ENCODE assay signal across 30 cellular contexts in the genomic region with DNA sequence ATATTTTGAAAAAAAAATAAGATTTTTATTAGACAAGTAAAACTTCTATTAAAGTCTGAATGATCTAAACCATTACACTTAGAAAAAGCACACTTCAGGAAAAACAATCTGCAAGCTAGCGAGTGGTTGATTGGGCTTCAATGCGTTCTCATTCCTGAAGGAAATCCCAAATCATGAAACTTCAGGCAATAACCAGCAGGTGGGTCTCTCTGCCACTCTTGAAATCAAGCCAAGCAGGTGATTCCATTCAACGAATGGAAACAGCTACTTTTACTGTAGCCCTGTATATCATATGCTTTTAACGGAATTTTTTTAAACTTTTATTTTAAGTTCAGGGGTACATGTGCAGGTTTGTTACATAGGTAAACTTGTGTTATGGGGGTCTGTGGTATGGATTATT.
DNase-seq lines count a peak whose midpoint lies in the region; ATAC-seq and TF ChIP-seq lines count a peak whose summit lies in the region.
"Had no signal": no experiment of that assay in that cellular context is flagged by ENCODE, and none has a peak within 500 bp of the region (broad histone marks: within the 10 kb centered on the region; RNA-seq: fewer than 3 reads in every experiment).

No MANE protein-coding gene starts in this region.

- no peak overlapping the region for H2BK12ac ChIP-seq in neuronal stem cell (ENCODE audit: low read length)

- H4K8ac ChIP-seq in neuronal stem cell (ENCODE audit: low read depth, low read length): no peak overlapping the region

- H4K91ac ChIP-seq in neuronal stem cell (ENCODE audit: low read depth, low read length, poor library complexity): no peak overlapping the region

- DNase-seq in NCI-H1417 (lab: John Stamatoyannopoulos, UW) (peak; percentile 3 to 82 (median 57)), NCI-H1417 treated with DMSO at 0.1 percent for 48 hours (lab: John Stamatoyannopoulos, UW) (no peak), HT-29 (ENCODE audit: low spot score) (peak; percentile 42), WTC11 (ENCODE audit: low spot score) (peak; percentile 21), neuronal stem cell (ENCODE audit: low spot score) (peak; percentile 17), D341Med (ENCODE audit: low spot score) (no peak), ACHN (no peak), Ammon's horn (ENCODE audit: low spot score) (no peak)
- DNase-seq: activated CD4-positive, alpha-beta T cell treated with anti-CD3 and anti-CD28 coated beads for 4 hours; activated effector memory CD4-positive, alpha-beta T cell treated with Interleukin-2 at 50 U/mL for 16 hours; activated naive CD8-positive, alpha-beta T cell treated with anti-CD3 and anti-CD28 coated beads, Interleukin-2, amount 10 ng/mL, durations not matched to agents 7 days and 5 days; activated T-cell treated with anti-CD3 and anti-CD28 coated beads for 4 hours; AML-193; CD8-positive, alpha-beta T cell; colonic mucosa; effector memory CD4-positive, alpha-beta T cell; heart left ventricle; KG1; mammary epithelial cell; MG63; NCI-H1436; NCI-H524 treated with DMSO at 0.1 percent for 48 hours; SK-N-SH; stimulated activated naive CD4-positive, alpha-beta T cell; testis; uterus had no signal

- H3K79me1 ChIP-seq in neuronal stem cell (ENCODE audit: low read depth, low read length): no peaks in the 10 kb centered on the region

- no peak overlapping the region for H3K9ac ChIP-seq in neuronal stem cell (ENCODE audit: low read depth, low read length, poor library complexity)
- H3K9ac ChIP-seq: SK-N-SH had no signal

- WGBS in neuronal stem cell (ENCODE audit: extremely low coverage in 2 of 2, insufficient read length in 2 of 2, insufficient replicate concordance in 1 of 2), 2 donors: no CpG with 5 or more reads among the region's 4 CpGs

- no peaks in the 10 kb centered on the region for H3K27me3 Mint-ChIP-seq in WTC11 (ENCODE audit: low read depth)

- H3K4me1 ChIP-seq in neuronal stem cell (ENCODE audit: control insufficient read depth in 2 of 2, insufficient read depth in 1 of 2, low read depth in 1 of 2, low read length in 2 of 2): peaks cover 0 to 4% of the 10 kb centered on the region in 2 donors
- H3K4me1 ChIP-seq: ascending aorta, colonic mucosa, heart left ventricle, prostate gland, testis, uterus had no signal

- peaks cover 40% of the 10 kb centered on the region for H3K4me1 Mint-ChIP-seq in WTC11
- H3K4me1 Mint-ChIP-seq: activated naive CD8-positive, alpha-beta T cell treated with anti-CD3 and anti-CD28 coated beads, Interleukin-2, amount 10 ng/mL, durations not matched to agents 7 days and 5 days had no signal

- no peak overlapping the region for H3K14ac ChIP-seq in neuronal stem cell (ENCODE audit: low read length)

- H2BK15ac ChIP-seq in neuronal stem cell (ENCODE audit: low read length): no peak overlapping the region

- ATAC-seq in WTC11: peak; percentile 82
- ATAC-seq: CD8-positive, alpha-beta T cell; heart left ventricle had no signal

- H3K18ac ChIP-seq in neuronal stem cell (ENCODE audit: low read length): no peak overlapping the region

- H2AFZ ChIP-seq in neuronal stem cell (ENCODE audit: low read length): no peak overlapping the region

- peaks cover 4% of the 10 kb centered on the region; the same call in 1 of the 2 replicates for H3K9me3 Mint-ChIP-seq in WTC11
- H3K9me3 Mint-ChIP-seq: activated naive CD8-positive, alpha-beta T cell treated with anti-CD3 and anti-CD28 coated beads, Interleukin-2, amount 10 ng/mL, durations not matched to agents 7 days and 5 days; CD8-positive, alpha-beta T cell had no signal

- no peak overlapping the region for H2BK5ac ChIP-seq in neuronal stem cell (ENCODE audit: low read length)

- H2BK120ac ChIP-seq in neuronal stem cell (ENCODE audit: low read depth, low read length): no peak overlapping the region

- no peak overlapping the region for H3K4me3 ChIP-seq in neuronal stem cell (ENCODE audit: low read length in 2 of 2)
- H3K4me3 ChIP-seq: ascending aorta, cardiac muscle cell, colonic mucosa, heart left ventricle, MG63, prostate gland, testis, uterus had no signal

- H3K27ac Mint-ChIP-seq in WTC11: no peak overlapping the region
- H3K27ac Mint-ChIP-seq: activated naive CD8-positive, alpha-beta T cell treated with anti-CD3 and anti-CD28 coated beads, Interleukin-2, amount 10 ng/mL, durations not matched to agents 7 days and 5 days; CD8-positive, alpha-beta T cell had no signal

- H3K27ac ChIP-seq in neuronal stem cell (replicated peaks; ENCODE audit: low read length): no peak overlapping the region
- H3K27ac ChIP-seq: ascending aorta, cardiac muscle cell, colonic mucosa, heart left ventricle, prostate gland, RWPE1, testis, uterus had no signal

- no peak overlapping the region for H2AK5ac ChIP-seq in neuronal stem cell (ENCODE audit: low read depth, low read length)

- H3K9me3 ChIP-seq in neuronal stem cell (replicated peaks in 1 of 2; ENCODE audit: control insufficient read depth in 2 of 2, insufficient read depth in 1 of 2, low read depth in 1 of 2, low read length in 2 of 2): no peaks in the 10 kb centered on the region
- H3K9me3 ChIP-seq: ascending aorta, colonic mucosa, heart left ventricle, MG63, prostate gland, SK-N-SH, testis, uterus had no signal

- no peaks in the 10 kb centered on the region for H3K27me3 ChIP-seq in neuronal stem cell (ENCODE audit: control insufficient read depth in 3 of 3, insufficient read depth in 3 of 3, low read depth in 1 of 3, low read length in 3 of 3)
- H3K27me3 ChIP-seq: ascending aorta, cardiac muscle cell, colonic mucosa, heart left ventricle, MG63, testis, uterus had no signal

- TF ChIP-seq CTCF in WTC11 (IDR thresholded peaks at IDR 0.05): 0 out of 2 replicates have a peak, but pooled peaks have one; percentile 18

- no peak overlapping the region for H3K23ac ChIP-seq in neuronal stem cell (ENCODE audit: low read depth, low read length, poor library complexity)

- H3K4me3 Mint-ChIP-seq in WTC11: no peak overlapping the region
- H3K4me3 Mint-ChIP-seq: activated naive CD8-positive, alpha-beta T cell treated with anti-CD3 and anti-CD28 coated beads, Interleukin-2, amount 10 ng/mL, durations not matched to agents 7 days and 5 days; CD8-positive, alpha-beta T cell had no signal

- POLR2A ChIA-PET in WTC11 (lab: Charles Lee): no interaction called here

- no peak overlapping the region for H3K4me2 ChIP-seq in neuronal stem cell (ENCODE audit: insufficient read depth, low read length, poor library complexity, severe bottlenecking)
- H3K4me2 ChIP-seq: SK-N-SH had no signal

- in situ Hi-C loops in ACHN (cut with HindIII; ENCODE audit: low pct_ligation_motif_present, low pct_unique_long_range_greater_than_20kb, low sequenced_read_pairs): no loop called here

- CTCF ChIA-PET in WTC11 (lab: Charles Lee): interaction anchor here (0.6 to 3.6 kb wide), 24 partner anchors 8 to 283 kb away, joined by 3 to 20 read pairs (median 3); no protein-coding TSS in a partner anchor

- H3K4ac ChIP-seq in neuronal stem cell (ENCODE audit: low read length): no peak overlapping the region

- no peaks in the 10 kb centered on the region for H3K36me3 Mint-ChIP-seq in WTC11
- H3K36me3 Mint-ChIP-seq: activated naive CD8-positive, alpha-beta T cell treated with anti-CD3 and anti-CD28 coated beads, Interleukin-2, amount 10 ng/mL, durations not matched to agents 7 days and 5 days; CD8-positive, alpha-beta T cell had no signal

- no peaks in the 10 kb centered on the region for H3K36me3 ChIP-seq in neuronal stem cell (replicated peaks in 1 of 2; ENCODE audit: control insufficient read depth in 2 of 2, insufficient read depth in 2 of 2, low read length in 2 of 2)
- H3K36me3 ChIP-seq: ascending aorta, cardiac muscle cell, colonic mucosa, heart left ventricle, MG63, prostate gland, uterus had no signal

TF ChIP-seq in WTC11, 78 proteins besides CTCF, POLR2A, EP300 and RAD21:
- TF ChIP-seq RORB (CRISPR knock-in tag; IDR thresholded peaks at IDR 0.05): no peak

Comparison
In these comparisons a context has a peak if more than half of its experiments do, and no peak if none do; other contexts are left out.
1. DNase-seq: peak in NCI-H1417 (3 of 3), HT-29 (single experiment), WTC11 (single experiment) and neuronal stem cell (single experiment); none in NCI-H1417 treated with DMSO at 0.1 percent for 48 hours (single experiment), D341Med (single experiment), ACHN (single experiment) and Ammon's horn (single experiment).